Comparison of ENCODE assay signal across 2 cellular contexts in genomic region chr3:172151610-172152293, GRCh38.
TF ChIP-seq lines count a peak whose summit lies in the region.

No MANE protein-coding gene starts in this region.

TF ChIP-seq in SK-N-SH, 30 proteins besides CTCF, POLR2A, EP300 and RAD21:
- TF ChIP-seq MEF2A (IDR thresholded peaks at IDR 0.05; ENCODE audit: borderline replicate concordance, low read depth) (no peak), IRF3 (IDR thresholded peaks at IDR 0.05; ENCODE audit: low read depth, low read length) (no peak), MAX (IDR thresholded peaks at IDR 0.05; ENCODE audit: low read depth) (no peak), GATA2 (CRISPR knock-in tag; IDR thresholded peaks at IDR 0.05) (no peak), RCOR1 (IDR thresholded peaks at IDR 0.05; ENCODE audit: low read length) (no peak), YY1 (IDR thresholded peaks at IDR 0.05; ENCODE audit: low read depth) (no peak), GABPA (IDR thresholded peaks at IDR 0.05; ENCODE audit: low read depth) (no peak), USF1 (IDR thresholded peaks at IDR 0.05; ENCODE audit: borderline replicate concordance, low read depth) (no peak), JUND (IDR thresholded peaks at IDR 0.05) (no peak), POLR2AphosphoS5 (IDR thresholded peaks at IDR 0.05; ENCODE audit: low read depth, low read length) (no peak), USF2 (IDR thresholded peaks at IDR 0.05; ENCODE audit: borderline replicate concordance, low read depth, low read length) (no peak), CHD2 (IDR thresholded peaks at IDR 0.05; ENCODE audit: low read length, partially characterized antibody) (no peak), NFIC (IDR thresholded peaks at IDR 0.05; ENCODE audit: borderline replicate concordance) (no peak), RXRA (IDR thresholded peaks at IDR 0.05; ENCODE audit: borderline replicate concordance, low read depth) (no peak), RFX5 (IDR thresholded peaks at IDR 0.05; ENCODE audit: low read length) (no peak), TAF1 (IDR thresholded peaks at IDR 0.05; ENCODE audit: borderline replicate concordance, low read depth, low read length) (no peak), ZBTB33 (IDR thresholded peaks at IDR 0.05; ENCODE audit: borderline replicate concordance, low read depth) (no peak), NRF1 (IDR thresholded peaks at IDR 0.05; ENCODE audit: low read depth, low read length) (no peak), EZH2phosphoT487 (IDR thresholded peaks at IDR 0.05; ENCODE audit: borderline replicate concordance, low read depth) (no peak)

TF ChIP-seq in SK-N-SH treated with all-trans-retinoic acid at 6 μM for 48 hours, 23 proteins besides CTCF, POLR2A, EP300 and RAD21 (continued from another document):
- TF ChIP-seq TCF4 (CRISPR knock-in tag; IDR thresholded peaks at IDR 0.05; ENCODE audit: borderline replicate concordance) (no peak), TOX (CRISPR knock-in tag; IDR thresholded peaks at IDR 0.05; ENCODE audit: borderline replicate concordance) (no peak), SNAI2 (CRISPR knock-in tag; IDR thresholded peaks at IDR 0.05) (no peak), ZFP3 (CRISPR knock-in tag; IDR thresholded peaks at IDR 0.05) (no peak), BACH2 (CRISPR knock-in tag; IDR thresholded peaks at IDR 0.05; ENCODE audit: borderline replicate concordance) (no peak), ZNF8 (CRISPR knock-in tag; IDR thresholded peaks at IDR 0.05) (no peak), POU6F1 (CRISPR knock-in tag; IDR thresholded peaks at IDR 0.05; ENCODE audit: borderline replicate concordance, low read depth) (no peak), ZFP30 (CRISPR knock-in tag; IDR thresholded peaks at IDR 0.05) (no peak)
